In genomic region chr1:190737191-190737590, GRCh38 we compare ENCODE assay signal across 30 cellular contexts.
"Had no signal": no experiment of that assay in that cellular context is flagged by ENCODE, and none has a peak within 500 bp of the region (broad histone marks: within the 10 kb centered on the region; RNA-seq: fewer than 3 reads in every experiment).

No MANE protein-coding gene starts in this region.

- H3K4me3 ChIP-seq: coronary artery, dorsolateral prefrontal cortex, esophagus muscularis mucosa, gastrocnemius medialis, heart left ventricle had no signal

- H3K9me3 ChIP-seq: esophagus muscularis mucosa, gastrocnemius medialis, heart left ventricle had no signal

- H3K27me3 ChIP-seq: brain microvascular endothelial cell, dorsolateral prefrontal cortex, esophagus muscularis mucosa, foreskin keratinocyte, gastrocnemius medialis, heart left ventricle had no signal

- H3K27ac ChIP-seq: brain microvascular endothelial cell, coronary artery, dorsolateral prefrontal cortex, esophagus muscularis mucosa, foreskin keratinocyte, gastrocnemius medialis, heart left ventricle, WERI-Rb-1 had no signal

- H3K4me1 ChIP-seq: foreskin keratinocyte, gastrocnemius medialis, heart left ventricle had no signal

- ATAC-seq: activated CD4-positive, CD25-positive, alpha-beta regulatory T cell treated with anti-CD3 and anti-CD28 coated beads, Interleukin-2, amount 50 U/mL, for 24 hours; activated CD8-positive, alpha-beta memory T cell treated with anti-CD3 and anti-CD28 coated beads, Interleukin-2, amount 10 ng/mL, durations not matched to agents 7 days and 5 days; activated CD8-positive, alpha-beta T cell treated with anti-CD3 and anti-CD28 coated beads, Interleukin-2, amount 10 ng/mL, durations not matched to agents 7 days and 5 days; activated T-cell treated with anti-CD3 and anti-CD28 coated beads, Interleukin-2, amount 50 U/mL, for 72 hours; effector memory CD8-positive, alpha-beta T cell; foreskin keratinocyte; gastrocnemius medialis; heart left ventricle; T-helper 17 cell had no signal

- DNase-seq: activated B cell treated with CpG ODN at 0.5 μM for 24 hours; activated CD4-positive, alpha-beta T cell treated with anti-CD3 and anti-CD28 coated beads for 48 hours; activated CD4-positive, alpha-beta T cell treated with anti-CD3 and anti-CD28 coated beads, Interleukin-2, amount 50 U/mL, for 1 hour; activated CD4-positive, alpha-beta T cell treated with anti-CD3 and anti-CD28 coated beads, Interleukin-2, amount 50 U/mL, for 48 hours; activated CD8-positive, alpha-beta memory T cell treated with anti-CD3 and anti-CD28 coated beads, Interleukin-2, amount 10 ng/mL, durations not matched to agents 7 days and 5 days; activated CD8-positive, alpha-beta memory T cell treated with anti-CD3 and anti-CD28 coated beads, Interleukin-2, amount 50 U/mL, for 4 hours; activated CD8-positive, alpha-beta T cell treated with anti-CD3 and anti-CD28 coated beads, Interleukin-2, amount 10 ng/mL, durations not matched to agents 7 days and 5 days; activated gamma-delta T cell; activated naive CD4-positive, alpha-beta T cell treated with anti-CD3 and anti-CD28 coated beads, Interleukin-2, amount 50 U/mL, for 16 hours; activated naive CD4-positive, alpha-beta T cell treated with Interleukin-2 at 50 U/mL for 16 hours; activated T-cell treated with anti-CD3 and anti-CD28 coated beads, Interleukin-2, amount 50 U/mL, for 1 hour; activated T-cell treated with anti-CD3 and anti-CD28 coated beads, Interleukin-2, amount 50 U/mL, for 72 hours; amniotic stem cell; anterior cingulate cortex; brain microvascular endothelial cell; dorsolateral prefrontal cortex; effector memory CD8-positive, alpha-beta T cell; erythroblast; foreskin keratinocyte; gastrocnemius medialis; glutamatergic neuron; heart left ventricle; T-helper 17 cell; T1000; WERI-Rb-1 had no signal

- H3K36me3 ChIP-seq: brain microvascular endothelial cell, esophagus muscularis mucosa, gastrocnemius medialis, heart left ventricle, WERI-Rb-1 had no signal

- FAIRE-seq: astrocyte, bronchial epithelial cell had no signal
